ENCODE assay signal across 18 cellular contexts in genomic region chr19:38714354-38714778, GRCh38. TPM values are rescaled to one million over a fixed set of nuclear protein-coding genes. Genes with fewer than 3 reads are reported as not detected.
DNase-seq lines count a peak whose midpoint lies in the region; ATAC-seq and TF ChIP-seq lines count a peak whose summit lies in the region.
"Had no signal": no experiment of that assay in that cellular context is flagged by ENCODE, and none has a peak within 500 bp of the region (broad histone marks: within the 10 kb centered on the region; RNA-seq: fewer than 3 reads in every experiment).

No MANE protein-coding gene starts in this region.

- H3K4me1 ChIP-seq in body of pancreas: peaks cover 76% of the 10 kb centered on the region

- TF ChIP-seq POLR2A in body of pancreas (IDR thresholded peaks at IDR 0.05): no peak

- no peaks in the 10 kb centered on the region for H3K27me3 ChIP-seq in body of pancreas
- H3K27me3 ChIP-seq: brain microvascular endothelial cell had no signal

- peak in 1 of 7 experiments; percentile 11 for TF ChIP-seq CTCF in body of pancreas (IDR thresholded peaks at IDR 0.05)

- H3K27me3 Mint-ChIP-seq in stimulated activated memory B cell treated with anti-CD40 and anti-IgM and Interleukin-4, amounts not matched to agents 10 μg/mL and 1 μg/mL and 100 μg/mL, for 72 hours: no peaks in the 10 kb centered on the region
- H3K27me3 Mint-ChIP-seq in activated naive CD8-positive, alpha-beta T cell treated with anti-CD3 and anti-CD28 coated beads for 36 hours: no peaks in the 10 kb centered on the region
- H3K27me3 Mint-ChIP-seq: stimulated activated naive B cell treated with anti-CD40 and anti-IgM and Interleukin-4, amounts not matched to agents 10 μg/mL and 1 μg/mL and 100 μg/mL, for 72 hours had no signal

- H3K27ac Mint-ChIP-seq in stimulated activated memory B cell treated with anti-CD40 and anti-IgM and Interleukin-4, amounts not matched to agents 10 μg/mL and 1 μg/mL and 100 μg/mL, for 72 hours: peak overlapping the region; percentile 16
- H3K27ac Mint-ChIP-seq in activated naive CD8-positive, alpha-beta T cell treated with anti-CD3 and anti-CD28 coated beads for 36 hours: no peak overlapping the region

- H3K36me3 ChIP-seq in body of pancreas (replicated peaks in 1 of 2; ENCODE audit: insufficient read depth in 1 of 2, low read depth in 2 of 2): peaks cover 5 to 37% of the 10 kb centered on the region in 2 donors

- WGBS in body of pancreas, 2 donors: 20 to 22% methylated on average over 2 to 14 of the region's 14 CpGs

- H3K4me1 Mint-ChIP-seq in stimulated activated memory B cell treated with anti-CD40 and anti-IgM and Interleukin-4, amounts not matched to agents 10 μg/mL and 1 μg/mL and 100 μg/mL, for 72 hours: no peaks in the 10 kb centered on the region
- H3K4me1 Mint-ChIP-seq in activated naive CD8-positive, alpha-beta T cell treated with anti-CD3 and anti-CD28 coated beads for 36 hours: no peaks in the 10 kb centered on the region

- intact Hi-C loops in body of pancreas (cut with DNase I): no loop called here

- DNase-seq in HuH-7.5 (ENCODE audit: low spot score) (peak; percentile 71), body of pancreas (peak; percentile 48 to 77 (median 67)), left lobe of liver (ENCODE audit: low spot score) (peak; percentile 91), DMS153 treated with DMSO at 0.1 percent for 48 hours (lab: John Stamatoyannopoulos, UW; ENCODE audit: unreplicated experiment) (no peak), middle frontal gyrus (ENCODE audit: extremely low spot score, low spot score) (no peak)
- no peak for DNase-seq in stimulated activated CD8-positive, alpha-beta memory T cell treated with anti-CD3 and anti-CD28 coated beads, Interleukin-4, amount 100 ng/mL, for 48 hours
- DNase-seq in activated naive CD8-positive, alpha-beta T cell treated with anti-CD3 and anti-CD28 coated beads for 36 hours: no peak
- DNase-seq: activated effector memory CD4-positive, alpha-beta T cell treated with Interleukin-2 at 50 U/mL for 16 hours; brain microvascular endothelial cell; DMS153; islet precursor cell; NCI-H345; OCI-M1; stimulated activated CD4-positive, alpha-beta T cell treated with anti-CD3 and anti-CD28 coated beads, Interleukin-4, amount 100 ng/mL, for 4 hours; stimulated activated naive B cell treated with anti-CD40 and anti-IgM and Interleukin-4, amounts not matched to agents 10 μg/mL and 1 μg/mL and 100 μg/mL, for 72 hours had no signal

- H3K27ac ChIP-seq in body of pancreas: peak overlapping the region; percentile 51 to 74 (median 61)
- H3K27ac ChIP-seq: brain microvascular endothelial cell had no signal

- H3K4me3 ChIP-seq in body of pancreas: no peak overlapping the region

- H3K4me3 Mint-ChIP-seq in stimulated activated memory B cell treated with anti-CD40 and anti-IgM and Interleukin-4, amounts not matched to agents 10 μg/mL and 1 μg/mL and 100 μg/mL, for 72 hours: no peak overlapping the region
- no peak overlapping the region for H3K4me3 Mint-ChIP-seq in activated naive CD8-positive, alpha-beta T cell treated with anti-CD3 and anti-CD28 coated beads for 36 hours
- H3K4me3 Mint-ChIP-seq: stimulated activated naive B cell treated with anti-CD40 and anti-IgM and Interleukin-4, amounts not matched to agents 10 μg/mL and 1 μg/mL and 100 μg/mL, for 72 hours had no signal

- H3K9me3 Mint-ChIP-seq in stimulated activated memory B cell treated with anti-CD40 and anti-IgM and Interleukin-4, amounts not matched to agents 10 μg/mL and 1 μg/mL and 100 μg/mL, for 72 hours: no peaks in the 10 kb centered on the region
- H3K9me3 Mint-ChIP-seq in activated naive CD8-positive, alpha-beta T cell treated with anti-CD3 and anti-CD28 coated beads for 36 hours: no peaks in the 10 kb centered on the region
- H3K9me3 Mint-ChIP-seq: stimulated activated naive B cell treated with anti-CD40 and anti-IgM and Interleukin-4, amounts not matched to agents 10 μg/mL and 1 μg/mL and 100 μg/mL, for 72 hours had no signal

- ATAC-seq in body of pancreas: peak; percentile 4
- ATAC-seq in left lobe of liver: peak; percentile 51
- no peak for ATAC-seq in stimulated activated memory B cell treated with anti-CD40 and anti-IgM and Interleukin-4, amounts not matched to agents 10 μg/mL and 1 μg/mL and 100 μg/mL, for 72 hours
- ATAC-seq: stimulated activated naive B cell treated with anti-CD40 and anti-IgM and Interleukin-4, amounts not matched to agents 10 μg/mL and 1 μg/mL and 100 μg/mL, for 72 hours had no signal

- H3K36me3 Mint-ChIP-seq in stimulated activated memory B cell treated with anti-CD40 and anti-IgM and Interleukin-4, amounts not matched to agents 10 μg/mL and 1 μg/mL and 100 μg/mL, for 72 hours: peaks cover 61% of the 10 kb centered on the region
- H3K36me3 Mint-ChIP-seq in activated naive CD8-positive, alpha-beta T cell treated with anti-CD3 and anti-CD28 coated beads for 36 hours: peaks cover 7% of the 10 kb centered on the region

- no peaks in the 10 kb centered on the region for H3K9me3 ChIP-seq in body of pancreas

RNA-seq across cellular contexts. Expression of gene CAPN12, which starts 29.9 kb away (rescaled TPM):
- 10 to 100 TPM in 1 of 2 donors, 1 to 10 TPM in 1; 9.9 to 11.4 TPM for total RNA-seq in body of pancreas
- total RNA-seq in left lobe of liver: 30.9 TPM
- total RNA-seq in activated naive CD8-positive, alpha-beta T cell treated with anti-CD3 and anti-CD28 coated beads for 36 hours: 1 to 10 TPM; 3.8 to 3.9 TPM

RNA-seq across cellular contexts. Expression of gene LGALS7, which starts 59.0 kb away (rescaled TPM):
- not detected for total RNA-seq in body of pancreas
- not detected for total RNA-seq in left lobe of liver
- total RNA-seq in activated naive CD8-positive, alpha-beta T cell treated with anti-CD3 and anti-CD28 coated beads for 36 hours: not detected
- total RNA-seq: activated CD8-positive, alpha-beta memory T cell treated with anti-CD3 and anti-CD28 coated beads for 36 hours; frontal cortex had no signal

Comparison
In these comparisons a context has a peak if more than half of its experiments do, and no peak if none do; other contexts are left out.
1. DNase-seq: peak in HuH-7.5 (single experiment), body of pancreas (4 of 4) and left lobe of liver (single experiment); none in stimulated activated CD8-positive, alpha-beta memory T cell treated with anti-CD3 and anti-CD28 coated beads, Interleukin-4, amount 100 ng/mL, for 48 hours (single experiment), DMS153 treated with DMSO at 0.1 percent for 48 hours (single experiment), middle frontal gyrus (single experiment) and activated naive CD8-positive, alpha-beta T cell treated with anti-CD3 and anti-CD28 coated beads for 36 hours (single experiment).